In the genomic region with DNA sequence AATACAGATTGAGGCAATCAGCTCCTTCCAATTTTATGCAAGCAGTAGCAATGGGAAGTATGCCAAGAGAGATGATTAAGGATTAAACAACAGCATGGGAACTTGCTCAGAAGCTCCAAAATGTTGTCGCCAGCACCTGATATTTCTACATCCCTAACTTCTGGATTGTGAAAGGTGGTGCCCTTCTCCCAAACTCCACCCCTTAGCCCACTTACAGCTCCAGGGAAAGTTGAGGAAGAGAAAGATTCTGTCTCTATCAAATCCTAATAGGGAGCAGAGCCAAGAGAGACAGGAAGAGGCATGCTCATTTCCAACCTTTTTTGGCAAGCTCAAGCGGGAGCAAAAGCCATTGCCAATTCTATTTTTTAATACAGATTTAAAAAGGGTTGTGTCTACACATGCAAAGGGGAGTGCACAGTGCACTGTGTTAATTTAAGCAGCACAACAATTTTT, we compare ENCODE assay signal across 12 cellular contexts.
A peak's percentile ranks its signal among the peaks of the same experiment; 100 is the strongest.
DNase-seq lines count a peak whose midpoint lies in the region; ATAC-seq lines count a peak whose summit lies in the region.
"Had no signal": no experiment of that assay in that cellular context is flagged by ENCODE, and none has a peak within 500 bp of the region (broad histone marks: within the 10 kb centered on the region; RNA-seq: fewer than 3 reads in every experiment).

No MANE protein-coding gene starts in this region.

- no peak overlapping the region for H3K4me3 ChIP-seq in right cardiac atrium (ENCODE audit: low read length)

- no peaks in the 10 kb centered on the region for H3K27me3 Mint-ChIP-seq in stimulated activated memory B cell treated with anti-CD40 and anti-IgM and Interleukin-4, amounts not matched to agents 10 μg/mL and 1 μg/mL and 100 μg/mL, for 72 hours

- H3K36me3 Mint-ChIP-seq in stimulated activated memory B cell treated with anti-CD40 and anti-IgM and Interleukin-4, amounts not matched to agents 10 μg/mL and 1 μg/mL and 100 μg/mL, for 72 hours, result no peaks in the 10 kb centered on the region

- H3K4me1 ChIP-seq in right cardiac atrium (ENCODE audit: control insufficient read depth, insufficient read depth, low read length), result peaks cover 3% of the 10 kb centered on the region

- WGBS in right cardiac atrium, result 14% methylated on average over 2 of the region's 2 CpGs

- H3K4me3 Mint-ChIP-seq in stimulated activated memory B cell treated with anti-CD40 and anti-IgM and Interleukin-4, amounts not matched to agents 10 μg/mL and 1 μg/mL and 100 μg/mL, for 72 hours, result no peak overlapping the region

- no peaks in the 10 kb centered on the region for H3K27me3 ChIP-seq in right cardiac atrium (ENCODE audit: control insufficient read depth, insufficient read depth)

- no peaks in the 10 kb centered on the region for H3K9me3 ChIP-seq in right cardiac atrium (ENCODE audit: control insufficient read depth, low read length)

- DNase-seq in A172 (ENCODE audit: low spot score) (peak; percentile 35), HS-5 (ENCODE audit: low read depth) (peak; percentile 56), astrocyte of the hippocampus (ENCODE audit: low read depth, low spot score) (peak; percentile 30), right cardiac atrium (peak in 1 of 3 donors; percentile 29), HuH-7 (ENCODE audit: low spot score) (no peak), NCI-H146 treated with DMSO at 0.1 percent for 48 hours (lab: John Stamatoyannopoulos, UW; ENCODE audit: unreplicated experiment) (no peak), KG1 (lab: John Stamatoyannopoulos, UW) (no peak)
- DNase-seq: amygdala; NCI-H1417 treated with DMSO at 0.1 percent for 48 hours; stimulated activated CD4-positive, alpha-beta T cell treated with anti-CD3 and anti-CD28 coated beads, Interleukin-2, amount 100 ng/mL, for 48 hours had no signal

- no peaks in the 10 kb centered on the region for H3K4me1 Mint-ChIP-seq in stimulated activated memory B cell treated with anti-CD40 and anti-IgM and Interleukin-4, amounts not matched to agents 10 μg/mL and 1 μg/mL and 100 μg/mL, for 72 hours

- H3K27ac Mint-ChIP-seq in stimulated activated memory B cell treated with anti-CD40 and anti-IgM and Interleukin-4, amounts not matched to agents 10 μg/mL and 1 μg/mL and 100 μg/mL, for 72 hours, result no peak overlapping the region

- H3K27ac ChIP-seq in right cardiac atrium (ENCODE audit: low read length), result no peak overlapping the region
- H3K27ac ChIP-seq: C4-2B had no signal

- intact Hi-C loops in right cardiac atrium (cut with DNase I), result no loop called here

- peaks cover 3% of the 10 kb centered on the region for H3K9me3 Mint-ChIP-seq in stimulated activated memory B cell treated with anti-CD40 and anti-IgM and Interleukin-4, amounts not matched to agents 10 μg/mL and 1 μg/mL and 100 μg/mL, for 72 hours

- ATAC-seq in right cardiac atrium, result peak; percentile 71 to 87
- ATAC-seq in stimulated activated memory B cell treated with anti-CD40 and anti-IgM and Interleukin-4, amounts not matched to agents 10 μg/mL and 1 μg/mL and 100 μg/mL, for 72 hours, result no peak

Comparison
In these comparisons a context has a peak if more than half of its experiments do, and no peak if none do; other contexts are left out.
1. DNase-seq: peak in A172 (single experiment), HS-5 (single experiment) and astrocyte of the hippocampus (single experiment); none in HuH-7 (single experiment), NCI-H146 treated with DMSO at 0.1 percent for 48 hours (single experiment) and KG1 (single experiment).